In the genomic region with DNA sequence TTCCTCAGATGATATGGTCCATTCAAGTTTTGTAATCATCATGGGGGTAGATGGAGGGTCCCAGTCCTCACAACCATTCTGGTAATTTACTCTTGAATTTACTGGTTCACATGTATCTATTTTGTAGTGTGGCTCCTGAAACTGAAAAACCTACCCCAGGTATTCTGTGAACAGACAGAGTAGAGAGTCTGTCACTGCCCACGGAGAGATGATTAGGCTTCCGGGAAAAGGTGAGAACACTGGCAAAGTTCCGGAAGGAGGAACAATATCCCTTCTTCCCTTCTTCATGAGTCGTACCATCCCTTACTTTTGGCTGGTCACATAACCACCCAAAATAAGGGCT, we compare ENCODE assay signal across 1 cellular context.
TF ChIP-seq lines count a peak whose summit lies in the region.

No MANE protein-coding gene starts in this region.

TF ChIP-seq in GM12878, 131 proteins besides CTCF, POLR2A, EP300 and RAD21 (continued from another document):
- TF ChIP-seq, protein P1, sequence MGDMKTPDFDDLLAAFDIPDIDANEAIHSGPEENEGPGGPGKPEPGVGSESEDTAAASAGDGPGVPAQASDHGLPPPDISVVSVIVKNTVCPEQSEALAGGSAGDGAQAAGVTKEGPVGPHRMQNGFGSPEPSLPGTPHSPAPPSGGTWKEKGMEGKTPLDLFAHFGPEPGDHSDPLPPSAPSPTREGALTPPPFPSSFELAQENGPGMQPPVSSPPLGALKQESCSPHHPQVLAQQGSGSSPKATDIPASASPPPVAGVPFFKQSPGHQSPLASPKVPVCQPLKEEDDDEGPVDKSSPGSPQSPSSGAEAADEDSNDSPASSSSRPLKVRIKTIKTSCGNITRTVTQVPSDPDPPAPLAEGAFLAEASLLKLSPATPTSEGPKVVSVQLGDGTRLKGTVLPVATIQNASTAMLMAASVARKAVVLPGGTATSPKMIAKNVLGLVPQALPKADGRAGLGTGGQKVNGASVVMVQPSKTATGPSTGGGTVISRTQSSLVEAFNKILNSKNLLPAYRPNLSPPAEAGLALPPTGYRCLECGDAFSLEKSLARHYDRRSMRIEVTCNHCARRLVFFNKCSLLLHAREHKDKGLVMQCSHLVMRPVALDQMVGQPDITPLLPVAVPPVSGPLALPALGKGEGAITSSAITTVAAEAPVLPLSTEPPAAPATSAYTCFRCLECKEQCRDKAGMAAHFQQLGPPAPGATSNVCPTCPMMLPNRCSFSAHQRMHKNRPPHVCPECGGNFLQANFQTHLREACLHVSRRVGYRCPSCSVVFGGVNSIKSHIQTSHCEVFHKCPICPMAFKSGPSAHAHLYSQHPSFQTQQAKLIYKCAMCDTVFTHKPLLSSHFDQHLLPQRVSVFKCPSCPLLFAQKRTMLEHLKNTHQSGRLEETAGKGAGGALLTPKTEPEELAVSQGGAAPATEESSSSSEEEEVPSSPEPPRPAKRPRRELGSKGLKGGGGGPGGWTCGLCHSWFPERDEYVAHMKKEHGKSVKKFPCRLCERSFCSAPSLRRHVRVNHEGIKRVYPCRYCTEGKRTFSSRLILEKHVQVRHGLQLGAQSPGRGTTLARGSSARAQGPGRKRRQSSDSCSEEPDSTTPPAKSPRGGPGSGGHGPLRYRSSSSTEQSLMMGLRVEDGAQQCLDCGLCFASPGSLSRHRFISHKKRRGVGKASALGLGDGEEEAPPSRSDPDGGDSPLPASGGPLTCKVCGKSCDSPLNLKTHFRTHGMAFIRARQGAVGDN (IDR thresholded peaks at IDR 0.05): no peak
- TF ChIP-seq KLF5 (IDR thresholded peaks at IDR 0.05; ENCODE audit: partially characterized antibody) (no peak), CHD1 (IDR thresholded peaks at IDR 0.05; ENCODE audit: low read depth, low read length) (no peak), MXI1 (IDR thresholded peaks at IDR 0.05; ENCODE audit: low read depth, low read length) (no peak), ZNF384 (IDR thresholded peaks at IDR 0.05; ENCODE audit: borderline replicate concordance, low read depth, low read length) (no peak), MEF2A (IDR thresholded peaks at IDR 0.05; ENCODE audit: insufficient read depth, low read depth, low read length) (no peak), HDAC2 (IDR thresholded peaks at IDR 0.05) (no peak), ZNF207 (IDR thresholded peaks at IDR 0.05; ENCODE audit: borderline replicate concordance) (no peak), BHLHE40 (IDR thresholded peaks at IDR 0.05; ENCODE audit: borderline replicate concordance in 1 of 2, low read depth in 2 of 2, low read length in 1 of 2) (no peak), RB1 (IDR thresholded peaks at IDR 0.05; ENCODE audit: borderline replicate concordance) (no peak), KDM1A (IDR thresholded peaks at IDR 0.05; ENCODE audit: borderline replicate concordance) (no peak), ETV6 (conservative IDR thresholded peaks at IDR 0.05 in 1 of 2, IDR thresholded peaks at IDR 0.05 in 1 of 2; ENCODE audit: borderline replicate concordance in 1 of 2, low read depth in 1 of 2) (peak in 1 of 2 experiments; percentile 58; a peak in 1 of 4 replicates), CREM (IDR thresholded peaks at IDR 0.05; ENCODE audit: low read depth) (0 out of 2 replicates have a peak, but pooled peaks have one; percentile 9), TARDBP (IDR thresholded peaks at IDR 0.05; ENCODE audit: borderline replicate concordance) (no peak), SUZ12 (IDR thresholded peaks at IDR 0.05; ENCODE audit: unreplicated experiment) (no peak), ZNF217 (IDR thresholded peaks at IDR 0.05) (no peak)
- TF ChIP-seq, protein P2, sequence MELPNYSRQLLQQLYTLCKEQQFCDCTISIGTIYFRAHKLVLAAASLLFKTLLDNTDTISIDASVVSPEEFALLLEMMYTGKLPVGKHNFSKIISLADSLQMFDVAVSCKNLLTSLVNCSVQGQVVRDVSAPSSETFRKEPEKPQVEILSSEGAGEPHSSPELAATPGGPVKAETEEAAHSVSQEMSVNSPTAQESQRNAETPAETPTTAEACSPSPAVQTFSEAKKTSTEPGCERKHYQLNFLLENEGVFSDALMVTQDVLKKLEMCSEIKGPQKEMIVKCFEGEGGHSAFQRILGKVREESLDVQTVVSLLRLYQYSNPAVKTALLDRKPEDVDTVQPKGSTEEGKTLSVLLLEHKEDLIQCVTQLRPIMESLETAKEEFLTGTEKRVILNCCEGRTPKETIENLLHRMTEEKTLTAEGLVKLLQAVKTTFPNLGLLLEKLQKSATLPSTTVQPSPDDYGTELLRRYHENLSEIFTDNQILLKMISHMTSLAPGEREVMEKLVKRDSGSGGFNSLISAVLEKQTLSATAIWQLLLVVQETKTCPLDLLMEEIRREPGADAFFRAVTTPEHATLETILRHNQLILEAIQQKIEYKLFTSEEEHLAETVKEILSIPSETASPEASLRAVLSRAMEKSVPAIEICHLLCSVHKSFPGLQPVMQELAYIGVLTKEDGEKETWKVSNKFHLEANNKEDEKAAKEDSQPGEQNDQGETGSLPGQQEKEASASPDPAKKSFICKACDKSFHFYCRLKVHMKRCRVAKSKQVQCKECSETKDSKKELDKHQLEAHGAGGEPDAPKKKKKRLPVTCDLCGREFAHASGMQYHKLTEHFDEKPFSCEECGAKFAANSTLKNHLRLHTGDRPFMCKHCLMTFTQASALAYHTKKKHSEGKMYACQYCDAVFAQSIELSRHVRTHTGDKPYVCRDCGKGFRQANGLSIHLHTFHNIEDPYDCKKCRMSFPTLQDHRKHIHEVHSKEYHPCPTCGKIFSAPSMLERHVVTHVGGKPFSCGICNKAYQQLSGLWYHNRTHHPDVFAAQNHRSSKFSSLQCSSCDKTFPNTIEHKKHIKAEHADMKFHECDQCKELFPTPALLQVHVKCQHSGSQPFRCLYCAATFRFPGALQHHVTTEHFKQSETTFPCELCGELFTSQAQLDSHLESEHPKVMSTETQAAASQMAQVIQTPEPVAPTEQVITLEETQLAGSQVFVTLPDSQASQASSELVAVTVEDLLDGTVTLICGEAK (IDR thresholded peaks at IDR 0.05; ENCODE audit: borderline replicate concordance): no peak
- TF ChIP-seq, protein P3, sequence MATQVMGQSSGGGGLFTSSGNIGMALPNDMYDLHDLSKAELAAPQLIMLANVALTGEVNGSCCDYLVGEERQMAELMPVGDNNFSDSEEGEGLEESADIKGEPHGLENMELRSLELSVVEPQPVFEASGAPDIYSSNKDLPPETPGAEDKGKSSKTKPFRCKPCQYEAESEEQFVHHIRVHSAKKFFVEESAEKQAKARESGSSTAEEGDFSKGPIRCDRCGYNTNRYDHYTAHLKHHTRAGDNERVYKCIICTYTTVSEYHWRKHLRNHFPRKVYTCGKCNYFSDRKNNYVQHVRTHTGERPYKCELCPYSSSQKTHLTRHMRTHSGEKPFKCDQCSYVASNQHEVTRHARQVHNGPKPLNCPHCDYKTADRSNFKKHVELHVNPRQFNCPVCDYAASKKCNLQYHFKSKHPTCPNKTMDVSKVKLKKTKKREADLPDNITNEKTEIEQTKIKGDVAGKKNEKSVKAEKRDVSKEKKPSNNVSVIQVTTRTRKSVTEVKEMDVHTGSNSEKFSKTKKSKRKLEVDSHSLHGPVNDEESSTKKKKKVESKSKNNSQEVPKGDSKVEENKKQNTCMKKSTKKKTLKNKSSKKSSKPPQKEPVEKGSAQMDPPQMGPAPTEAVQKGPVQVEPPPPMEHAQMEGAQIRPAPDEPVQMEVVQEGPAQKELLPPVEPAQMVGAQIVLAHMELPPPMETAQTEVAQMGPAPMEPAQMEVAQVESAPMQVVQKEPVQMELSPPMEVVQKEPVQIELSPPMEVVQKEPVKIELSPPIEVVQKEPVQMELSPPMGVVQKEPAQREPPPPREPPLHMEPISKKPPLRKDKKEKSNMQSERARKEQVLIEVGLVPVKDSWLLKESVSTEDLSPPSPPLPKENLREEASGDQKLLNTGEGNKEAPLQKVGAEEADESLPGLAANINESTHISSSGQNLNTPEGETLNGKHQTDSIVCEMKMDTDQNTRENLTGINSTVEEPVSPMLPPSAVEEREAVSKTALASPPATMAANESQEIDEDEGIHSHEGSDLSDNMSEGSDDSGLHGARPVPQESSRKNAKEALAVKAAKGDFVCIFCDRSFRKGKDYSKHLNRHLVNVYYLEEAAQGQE (IDR thresholded peaks at IDR 0.05; ENCODE audit: low read depth, low read length): no peak
- TF ChIP-seq, protein P4, sequence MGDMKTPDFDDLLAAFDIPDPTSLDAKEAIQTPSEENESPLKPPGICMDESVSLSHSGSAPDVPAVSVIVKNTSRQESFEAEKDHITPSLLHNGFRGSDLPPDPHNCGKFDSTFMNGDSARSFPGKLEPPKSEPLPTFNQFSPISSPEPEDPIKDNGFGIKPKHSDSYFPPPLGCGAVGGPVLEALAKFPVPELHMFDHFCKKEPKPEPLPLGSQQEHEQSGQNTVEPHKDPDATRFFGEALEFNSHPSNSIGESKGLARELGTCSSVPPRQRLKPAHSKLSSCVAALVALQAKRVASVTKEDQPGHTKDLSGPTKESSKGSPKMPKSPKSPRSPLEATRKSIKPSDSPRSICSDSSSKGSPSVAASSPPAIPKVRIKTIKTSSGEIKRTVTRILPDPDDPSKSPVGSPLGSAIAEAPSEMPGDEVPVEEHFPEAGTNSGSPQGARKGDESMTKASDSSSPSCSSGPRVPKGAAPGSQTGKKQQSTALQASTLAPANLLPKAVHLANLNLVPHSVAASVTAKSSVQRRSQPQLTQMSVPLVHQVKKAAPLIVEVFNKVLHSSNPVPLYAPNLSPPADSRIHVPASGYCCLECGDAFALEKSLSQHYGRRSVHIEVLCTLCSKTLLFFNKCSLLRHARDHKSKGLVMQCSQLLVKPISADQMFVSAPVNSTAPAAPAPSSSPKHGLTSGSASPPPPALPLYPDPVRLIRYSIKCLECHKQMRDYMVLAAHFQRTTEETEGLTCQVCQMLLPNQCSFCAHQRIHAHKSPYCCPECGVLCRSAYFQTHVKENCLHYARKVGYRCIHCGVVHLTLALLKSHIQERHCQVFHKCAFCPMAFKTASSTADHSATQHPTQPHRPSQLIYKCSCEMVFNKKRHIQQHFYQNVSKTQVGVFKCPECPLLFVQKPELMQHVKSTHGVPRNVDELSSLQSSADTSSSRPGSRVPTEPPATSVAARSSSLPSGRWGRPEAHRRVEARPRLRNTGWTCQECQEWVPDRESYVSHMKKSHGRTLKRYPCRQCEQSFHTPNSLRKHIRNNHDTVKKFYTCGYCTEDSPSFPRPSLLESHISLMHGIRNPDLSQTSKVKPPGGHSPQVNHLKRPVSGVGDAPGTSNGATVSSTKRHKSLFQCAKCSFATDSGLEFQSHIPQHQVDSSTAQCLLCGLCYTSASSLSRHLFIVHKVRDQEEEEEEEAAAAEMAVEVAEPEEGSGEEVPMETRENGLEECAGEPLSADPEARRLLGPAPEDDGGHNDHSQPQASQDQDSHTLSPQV (IDR thresholded peaks at IDR 0.05): no peak
- TF ChIP-seq, protein P5, sequence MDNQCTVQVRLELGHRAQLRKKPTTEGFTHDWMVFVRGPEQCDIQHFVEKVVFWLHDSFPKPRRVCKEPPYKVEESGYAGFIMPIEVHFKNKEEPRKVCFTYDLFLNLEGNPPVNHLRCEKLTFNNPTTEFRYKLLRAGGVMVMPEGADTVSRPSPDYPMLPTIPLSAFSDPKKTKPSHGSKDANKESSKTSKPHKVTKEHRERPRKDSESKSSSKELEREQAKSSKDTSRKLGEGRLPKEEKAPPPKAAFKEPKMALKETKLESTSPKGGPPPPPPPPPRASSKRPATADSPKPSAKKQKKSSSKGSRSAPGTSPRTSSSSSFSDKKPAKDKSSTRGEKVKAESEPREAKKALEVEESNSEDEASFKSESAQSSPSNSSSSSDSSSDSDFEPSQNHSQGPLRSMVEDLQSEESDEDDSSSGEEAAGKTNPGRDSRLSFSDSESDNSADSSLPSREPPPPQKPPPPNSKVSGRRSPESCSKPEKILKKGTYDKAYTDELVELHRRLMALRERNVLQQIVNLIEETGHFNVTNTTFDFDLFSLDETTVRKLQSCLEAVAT (IDR thresholded peaks at IDR 0.05): no peak
- TF ChIP-seq, protein P6, sequence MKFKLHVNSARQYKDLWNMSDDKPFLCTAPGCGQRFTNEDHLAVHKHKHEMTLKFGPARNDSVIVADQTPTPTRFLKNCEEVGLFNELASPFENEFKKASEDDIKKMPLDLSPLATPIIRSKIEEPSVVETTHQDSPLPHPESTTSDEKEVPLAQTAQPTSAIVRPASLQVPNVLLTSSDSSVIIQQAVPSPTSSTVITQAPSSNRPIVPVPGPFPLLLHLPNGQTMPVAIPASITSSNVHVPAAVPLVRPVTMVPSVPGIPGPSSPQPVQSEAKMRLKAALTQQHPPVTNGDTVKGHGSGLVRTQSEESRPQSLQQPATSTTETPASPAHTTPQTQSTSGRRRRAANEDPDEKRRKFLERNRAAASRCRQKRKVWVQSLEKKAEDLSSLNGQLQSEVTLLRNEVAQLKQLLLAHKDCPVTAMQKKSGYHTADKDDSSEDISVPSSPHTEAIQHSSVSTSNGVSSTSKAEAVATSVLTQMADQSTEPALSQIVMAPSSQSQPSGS (IDR thresholded peaks at IDR 0.05; ENCODE audit: low read length): peak; percentile 10; the same call in 1 of the 2 replicates
- TF ChIP-seq, protein P7, sequence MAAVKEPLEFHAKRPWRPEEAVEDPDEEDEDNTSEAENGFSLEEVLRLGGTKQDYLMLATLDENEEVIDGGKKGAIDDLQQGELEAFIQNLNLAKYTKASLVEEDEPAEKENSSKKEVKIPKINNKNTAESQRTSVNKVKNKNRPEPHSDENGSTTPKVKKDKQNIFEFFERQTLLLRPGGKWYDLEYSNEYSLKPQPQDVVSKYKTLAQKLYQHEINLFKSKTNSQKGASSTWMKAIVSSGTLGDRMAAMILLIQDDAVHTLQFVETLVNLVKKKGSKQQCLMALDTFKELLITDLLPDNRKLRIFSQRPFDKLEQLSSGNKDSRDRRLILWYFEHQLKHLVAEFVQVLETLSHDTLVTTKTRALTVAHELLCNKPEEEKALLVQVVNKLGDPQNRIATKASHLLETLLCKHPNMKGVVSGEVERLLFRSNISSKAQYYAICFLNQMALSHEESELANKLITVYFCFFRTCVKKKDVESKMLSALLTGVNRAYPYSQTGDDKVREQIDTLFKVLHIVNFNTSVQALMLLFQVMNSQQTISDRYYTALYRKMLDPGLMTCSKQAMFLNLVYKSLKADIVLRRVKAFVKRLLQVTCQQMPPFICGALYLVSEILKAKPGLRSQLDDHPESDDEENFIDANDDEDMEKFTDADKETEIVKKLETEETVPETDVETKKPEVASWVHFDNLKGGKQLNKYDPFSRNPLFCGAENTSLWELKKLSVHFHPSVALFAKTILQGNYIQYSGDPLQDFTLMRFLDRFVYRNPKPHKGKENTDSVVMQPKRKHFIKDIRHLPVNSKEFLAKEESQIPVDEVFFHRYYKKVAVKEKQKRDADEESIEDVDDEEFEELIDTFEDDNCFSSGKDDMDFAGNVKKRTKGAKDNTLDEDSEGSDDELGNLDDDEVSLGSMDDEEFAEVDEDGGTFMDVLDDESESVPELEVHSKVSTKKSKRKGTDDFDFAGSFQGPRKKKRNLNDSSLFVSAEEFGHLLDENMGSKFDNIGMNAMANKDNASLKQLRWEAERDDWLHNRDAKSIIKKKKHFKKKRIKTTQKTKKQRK (IDR thresholded peaks at IDR 0.05; ENCODE audit: low read depth, low read length): no peak
TF ChIP-seq in GM12878: peak in this region for 4.
